In the genomic region with DNA sequence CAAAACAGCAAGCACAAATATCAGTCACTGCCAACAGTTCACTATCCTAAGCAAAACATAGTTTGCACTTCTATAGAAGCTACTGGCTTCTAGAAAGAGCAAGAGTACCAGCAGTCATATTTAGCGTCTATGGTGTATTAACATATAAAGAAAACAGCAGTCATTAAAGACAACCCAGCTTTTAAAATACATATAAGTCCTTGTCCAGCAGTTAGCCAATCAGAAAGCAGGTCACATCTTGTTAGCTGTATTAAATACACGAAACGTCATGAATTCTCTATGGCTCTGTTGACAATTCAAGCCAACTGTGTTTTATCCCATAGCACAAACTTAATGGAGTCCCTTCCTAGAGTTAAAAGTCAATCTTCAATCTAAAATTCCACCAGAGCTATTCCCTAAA, we compare ENCODE assay signal across 11 cellular contexts. TPM values are rescaled to one million over a fixed set of nuclear protein-coding genes. Genes with fewer than 3 reads are reported as not detected.
A peak's percentile ranks its signal among the peaks of the same experiment; 100 is the strongest.
DNase-seq lines count a peak whose midpoint lies in the region; ATAC-seq, FAIRE-seq and TF ChIP-seq lines count a peak whose summit lies in the region.
"Had no signal": no experiment of that assay in that cellular context is flagged by ENCODE, and none has a peak within 500 bp of the region (broad histone marks: within the 10 kb centered on the region; RNA-seq: fewer than 3 reads in every experiment).

No MANE protein-coding gene starts in this region.

- intact Hi-C loops in colonic mucosa (cut with DNase I) (no loop called here), left lung (cut with DNase I) (no loop called here)

- H3K27me3 ChIP-seq in HAP-1 (ENCODE audit: low read depth) (no peaks in the 10 kb centered on the region), colonic mucosa (no peaks in the 10 kb centered on the region), left lung (peaks cover 0 to 27% of the 10 kb centered on the region in 2 donors), stomach smooth muscle (ENCODE audit: control insufficient read depth in 1 of 2, insufficient read depth in 2 of 2, low read length in 2 of 2) (no peaks in the 10 kb centered on the region), small intestine (ENCODE audit: control insufficient read depth in 2 of 2, insufficient read depth in 2 of 2, low read length in 2 of 2) (no peaks in the 10 kb centered on the region)

- H3K9ac ChIP-seq in colonic mucosa (ENCODE audit: low read depth in 2 of 2, low read length in 2 of 2) (no peak overlapping the region), stomach smooth muscle (ENCODE audit: low read length in 2 of 2) (peak overlapping the region in 1 of 2 donors; percentile 54)

- no peak for TF ChIP-seq CTCF in colonic mucosa (IDR thresholded peaks at IDR 0.05)
- TF ChIP-seq CTCF in left lung (IDR thresholded peaks at IDR 0.05): no peak

- H3K27ac ChIP-seq in colonic mucosa (peak overlapping the region; percentile 55), left lung (peak overlapping the region; percentile 65 to 68), stomach smooth muscle (ENCODE audit: low read length) (no peak overlapping the region), small intestine (ENCODE audit: low read depth in 1 of 2, low read length in 1 of 2) (no peak overlapping the region)

- in situ Hi-C loops in HAP-1 (cut with MboI; ENCODE audit: low sequenced_read_pairs): no loop called here

- H3K4me3 ChIP-seq in HAP-1 (peak overlapping the region; percentile 50), colonic mucosa (peak overlapping the region; percentile 19), left lung (peak overlapping the region; percentile 35 to 37), stomach smooth muscle (ENCODE audit: low read length in 2 of 2) (peak overlapping the region; percentile 64 to 84), small intestine (ENCODE audit: low read depth in 1 of 2, low read length in 2 of 2) (no peak overlapping the region)

- peak; percentile 40 to 73 for DNase-seq in HAP-1 (ENCODE audit: low spot score in 2 of 2)
- DNase-seq in colonic mucosa: no peak
- DNase-seq in left lung: no peak
- DNase-seq in small intestine: no peak
- DNase-seq in RPMI8226: no peak
- DNase-seq: NCI-H187; SIG-M5; stimulated activated naive CD4-positive, alpha-beta T cell treated with Interleukin-2 at 50 U/mL for 16 hours had no signal

- FAIRE-seq in small intestine (lab: Jason Lieb, UNC): no peak

- H3K4me1 ChIP-seq in HAP-1 (peaks cover 45% of the 10 kb centered on the region), colonic mucosa (no peaks in the 10 kb centered on the region), left lung (peaks cover 0 to 4% of the 10 kb centered on the region in 2 donors), stomach smooth muscle (ENCODE audit: control insufficient read depth, insufficient read depth, low read length) (no peaks in the 10 kb centered on the region), small intestine (ENCODE audit: control insufficient read depth in 2 of 2, insufficient read depth in 1 of 2, low read depth in 1 of 2, low read length in 1 of 2) (no peaks in the 10 kb centered on the region)

- H3K36me3 ChIP-seq in HAP-1 (replicated peaks) (no peaks in the 10 kb centered on the region), colonic mucosa (no peaks in the 10 kb centered on the region), left lung (no peaks in the 10 kb centered on the region), stomach smooth muscle (ENCODE audit: control insufficient read depth in 2 of 2, insufficient read depth in 2 of 2, low read length in 2 of 2) (no peaks in the 10 kb centered on the region), small intestine (ENCODE audit: control insufficient read depth in 2 of 2, insufficient read depth in 2 of 2, low read length in 2 of 2) (no peaks in the 10 kb centered on the region)

- ATAC-seq in left lung: peak; percentile 15
- ATAC-seq in GM18520 (IDR thresholded peaks at IDR 0.05; ENCODE audit: unreplicated experiment): no peak
- no peak for ATAC-seq in HG03139 (IDR thresholded peaks at IDR 0.05; ENCODE audit: unreplicated experiment)

- WGBS in small intestine, 3 donors: 38 to 53% (median 46%) methylated on average over 3 of the region's 3 CpGs

- H3K9me3 ChIP-seq in HAP-1 (no peaks in the 10 kb centered on the region), colonic mucosa (no peaks in the 10 kb centered on the region), left lung (no peaks in the 10 kb centered on the region), stomach smooth muscle (ENCODE audit: control insufficient read depth in 2 of 2, low read length in 2 of 2) (no peaks in the 10 kb centered on the region), small intestine (ENCODE audit: control insufficient read depth, low read depth) (no peaks in the 10 kb centered on the region)

RNA-seq across cellular contexts. Expression of a gene that starts 1.6 kb away (rescaled TPM):
- total RNA-seq in colonic mucosa: 1 to 10 TPM; 3.2 to 7.9 TPM
- 10 to 100 TPM; 37.7 to 74.0 TPM for total RNA-seq in left lung
- polyA plus RNA-seq in small intestine: 10 to 100 TPM in 1 of 3 donors, 1 to 10 TPM in 2; 1.1 to 19.2 (median 3.2) TPM

Comparison
In these comparisons a context has a peak if more than half of its experiments do, and no peak if none do; other contexts are left out.
1. DNase-seq: peak in HAP-1 (2 of 2); none in colonic mucosa (single experiment), left lung (0 of 2), small intestine (single experiment) and RPMI8226 (single experiment).
2. H3K4me3 ChIP-seq: peak in HAP-1 (single experiment), colonic mucosa (single experiment), left lung (2 of 2) and stomach smooth muscle (2 of 2); none in small intestine (0 of 2).
3. H3K27ac ChIP-seq: peak in colonic mucosa (single experiment) and left lung (2 of 2); none in stomach smooth muscle (single experiment) and small intestine (0 of 2).
4. RNA of a gene that starts 1.6 kb away (total RNA-seq): 37.7 to 74.0 TPM in left lung; 3.2 to 7.9 TPM in colonic mucosa; every median in the first group is over 4 times any median in the second.